Comparison of ENCODE assay signal across 25 cellular contexts in genomic region chr6:152295920-152296319, GRCh38.
DNase-seq lines count a peak whose midpoint lies in the region; ATAC-seq, FAIRE-seq and TF ChIP-seq lines count a peak whose summit lies in the region.
"Had no signal": no experiment of that assay in that cellular context is flagged by ENCODE, and none has a peak within 500 bp of the region (broad histone marks: within the 10 kb centered on the region; RNA-seq: fewer than 3 reads in every experiment).

No MANE protein-coding gene starts in this region.

- no peak overlapping the region for H3K4me3 Mint-ChIP-seq in activated naive CD8-positive, alpha-beta T cell
- no peak overlapping the region for H3K4me3 Mint-ChIP-seq in activated naive CD8-positive, alpha-beta T cell treated with anti-CD3 and anti-CD28 coated beads, Interleukin-2, amount 50 U/mL, for 24 hours
- no peak overlapping the region for H3K4me3 Mint-ChIP-seq in WTC11
- H3K4me3 Mint-ChIP-seq in stimulated activated effector memory CD8-positive, alpha-beta T cell treated with anti-CD3 and anti-CD28 coated beads, Interleukin-12 subunit alpha, Interleukin-12 subunit beta, amount 100 ng/mL, for 72 hours: no peak overlapping the region
- H3K4me3 Mint-ChIP-seq in activated CD4-positive, alpha-beta memory T cell treated with anti-CD3 and anti-CD28 coated beads for 36 hours: no peak overlapping the region
- H3K4me3 Mint-ChIP-seq: CD14-positive monocyte; H9; naive B cell; stimulated activated naive CD8-positive, alpha-beta T cell treated with anti-CD3 and anti-CD28 coated beads, Interleukin-15, Interleukin-2, amounts not matched to agents 100 ng/mL and 50 ng/mL, for 24 hours had no signal

- FAIRE-seq in HTR-8/SVneo (lab: Jason Lieb, UNC): no peak
- FAIRE-seq: G401.6 had no signal

- peak overlapping the region; percentile 5 for H3K27ac Mint-ChIP-seq in activated naive CD8-positive, alpha-beta T cell
- no peak overlapping the region for H3K27ac Mint-ChIP-seq in activated naive CD8-positive, alpha-beta T cell treated with anti-CD3 and anti-CD28 coated beads, Interleukin-2, amount 50 U/mL, for 24 hours
- peak overlapping the region; percentile 2 for H3K27ac Mint-ChIP-seq in WTC11
- H3K27ac Mint-ChIP-seq in stimulated activated effector memory CD8-positive, alpha-beta T cell treated with anti-CD3 and anti-CD28 coated beads, Interleukin-12 subunit alpha, Interleukin-12 subunit beta, amount 100 ng/mL, for 72 hours: peak overlapping the region; percentile 24
- no peak overlapping the region for H3K27ac Mint-ChIP-seq in activated CD4-positive, alpha-beta memory T cell treated with anti-CD3 and anti-CD28 coated beads for 36 hours
- H3K27ac Mint-ChIP-seq: CD14-positive monocyte; H9; stimulated activated naive CD8-positive, alpha-beta T cell treated with anti-CD3 and anti-CD28 coated beads, Interleukin-15, Interleukin-2, amounts not matched to agents 100 ng/mL and 50 ng/mL, for 24 hours had no signal

- no peaks in the 10 kb centered on the region for H3K9me3 Mint-ChIP-seq in activated naive CD8-positive, alpha-beta T cell (ENCODE audit: low read depth)
- H3K9me3 Mint-ChIP-seq in activated naive CD8-positive, alpha-beta T cell treated with anti-CD3 and anti-CD28 coated beads, Interleukin-2, amount 50 U/mL, for 24 hours: no peaks in the 10 kb centered on the region
- H3K9me3 Mint-ChIP-seq in WTC11: no peaks in the 10 kb centered on the region
- no peaks in the 10 kb centered on the region for H3K9me3 Mint-ChIP-seq in stimulated activated effector memory CD8-positive, alpha-beta T cell treated with anti-CD3 and anti-CD28 coated beads, Interleukin-12 subunit alpha, Interleukin-12 subunit beta, amount 100 ng/mL, for 72 hours
- H3K9me3 Mint-ChIP-seq in activated CD4-positive, alpha-beta memory T cell treated with anti-CD3 and anti-CD28 coated beads for 36 hours: no peaks in the 10 kb centered on the region
- H3K9me3 Mint-ChIP-seq: CD14-positive monocyte; H9; naive B cell; stimulated activated naive CD8-positive, alpha-beta T cell treated with anti-CD3 and anti-CD28 coated beads, Interleukin-15, Interleukin-2, amounts not matched to agents 100 ng/mL and 50 ng/mL, for 24 hours had no signal

- POLR2A ChIA-PET in WTC11 (lab: Charles Lee): interaction anchor here (0.5 kb wide), 1 partner anchor 300 kb away, joined by 3 read pairs; no protein-coding TSS in a partner anchor
- POLR2A ChIA-PET in activated CD4-positive, alpha-beta memory T cell treated with anti-CD3 and anti-CD28 coated beads for 36 hours (lab: Charles Lee): no interaction called here

- TF ChIP-seq CTCF in WTC11 (IDR thresholded peaks at IDR 0.05): no peak

- H3K36me3 Mint-ChIP-seq in activated naive CD8-positive, alpha-beta T cell: peaks cover 8% of the 10 kb centered on the region
- no peaks in the 10 kb centered on the region for H3K36me3 Mint-ChIP-seq in activated naive CD8-positive, alpha-beta T cell treated with anti-CD3 and anti-CD28 coated beads, Interleukin-2, amount 50 U/mL, for 24 hours (ENCODE audit: low read depth)
- H3K36me3 Mint-ChIP-seq in WTC11: no peaks in the 10 kb centered on the region
- H3K36me3 Mint-ChIP-seq in stimulated activated effector memory CD8-positive, alpha-beta T cell treated with anti-CD3 and anti-CD28 coated beads, Interleukin-12 subunit alpha, Interleukin-12 subunit beta, amount 100 ng/mL, for 72 hours: peaks cover 28% of the 10 kb centered on the region
- peaks cover 9% of the 10 kb centered on the region for H3K36me3 Mint-ChIP-seq in activated CD4-positive, alpha-beta memory T cell treated with anti-CD3 and anti-CD28 coated beads for 36 hours

- H3K4me1 Mint-ChIP-seq in activated naive CD8-positive, alpha-beta T cell (ENCODE audit: low read depth): peaks cover 40% of the 10 kb centered on the region
- H3K4me1 Mint-ChIP-seq in activated naive CD8-positive, alpha-beta T cell treated with anti-CD3 and anti-CD28 coated beads, Interleukin-2, amount 50 U/mL, for 24 hours: peaks cover 36% of the 10 kb centered on the region
- peaks cover 38% of the 10 kb centered on the region for H3K4me1 Mint-ChIP-seq in WTC11
- H3K4me1 Mint-ChIP-seq in stimulated activated effector memory CD8-positive, alpha-beta T cell treated with anti-CD3 and anti-CD28 coated beads, Interleukin-12 subunit alpha, Interleukin-12 subunit beta, amount 100 ng/mL, for 72 hours: peaks cover 42% of the 10 kb centered on the region
- peaks cover 29% of the 10 kb centered on the region for H3K4me1 Mint-ChIP-seq in activated CD4-positive, alpha-beta memory T cell treated with anti-CD3 and anti-CD28 coated beads for 36 hours (ENCODE audit: low read depth)

- H3K27me3 Mint-ChIP-seq in activated naive CD8-positive, alpha-beta T cell: no peaks in the 10 kb centered on the region
- no peaks in the 10 kb centered on the region for H3K27me3 Mint-ChIP-seq in activated naive CD8-positive, alpha-beta T cell treated with anti-CD3 and anti-CD28 coated beads, Interleukin-2, amount 50 U/mL, for 24 hours
- H3K27me3 Mint-ChIP-seq in WTC11 (ENCODE audit: low read depth): no peaks in the 10 kb centered on the region
- no peaks in the 10 kb centered on the region for H3K27me3 Mint-ChIP-seq in activated CD4-positive, alpha-beta memory T cell treated with anti-CD3 and anti-CD28 coated beads for 36 hours
- H3K27me3 Mint-ChIP-seq: naive B cell; stimulated activated naive CD8-positive, alpha-beta T cell treated with anti-CD3 and anti-CD28 coated beads, Interleukin-15, Interleukin-2, amounts not matched to agents 100 ng/mL and 50 ng/mL, for 24 hours had no signal

- DNase-seq in activated naive CD8-positive, alpha-beta T cell treated with anti-CD3 and anti-CD28 coated beads, Interleukin-2, amount 50 U/mL, for 24 hours: no peak
- no peak for DNase-seq in WTC11 (ENCODE audit: low spot score)
- DNase-seq in left kidney (ENCODE audit: low read depth, low spot score): peak; percentile 47
- DNase-seq in stimulated activated effector memory CD8-positive, alpha-beta T cell treated with anti-CD3 and anti-CD28 coated beads, Interleukin-12 subunit alpha, Interleukin-12 subunit beta, amount 100 ng/mL, for 72 hours (ENCODE audit: low spot score in 2 of 2): no peak
- no peak for DNase-seq in NCI-H2081 treated with DMSO at 0.1 percent for 48 hours (lab: John Stamatoyannopoulos, UW)
- no peak for DNase-seq in activated CD4-positive, alpha-beta memory T cell treated with anti-CD3 and anti-CD28 coated beads for 36 hours
- no peak for DNase-seq in HTR-8/SVneo (ENCODE audit: insufficient read length, low spot score)
- DNase-seq: 8988T; activated CD4-positive, alpha-beta T cell treated with anti-CD3 and anti-CD28 coated beads for 1 hour; activated CD8-positive, alpha-beta memory T cell treated with anti-CD3 and anti-CD28 coated beads for 24 hours; activated gamma-delta T cell treated with Interleukin-2 at 50 U/mL for 16 hours; DMS153; H9; heart right ventricle; naive B cell; NCI-H1092 treated with DMSO at 0.1 percent for 48 hours; NCI-H2029 treated with DMSO at 0.1 percent for 48 hours; NCI-H2227 treated with DMSO at 0.1 percent for 48 hours; nucleus accumbens; RPMI8226; T-helper 1 cell had no signal

- intact Hi-C loops in activated CD4-positive, alpha-beta memory T cell treated with anti-CD3 and anti-CD28 coated beads for 36 hours (cut with micrococcal nuclease): no loop called here

- ATAC-seq in activated naive CD8-positive, alpha-beta T cell treated with anti-CD3 and anti-CD28 coated beads, Interleukin-2, amount 50 U/mL, for 24 hours: no peak
- ATAC-seq in WTC11: no peak
- ATAC-seq in stimulated activated effector memory CD8-positive, alpha-beta T cell treated with anti-CD3 and anti-CD28 coated beads, Interleukin-12 subunit alpha, Interleukin-12 subunit beta, amount 100 ng/mL, for 72 hours: no peak

- CTCF ChIA-PET in WTC11 (lab: Charles Lee): interaction anchor here (0.9 to 1.8 kb wide), 2 partner anchors 22 to 43 kb away, joined by 3 to 8 read pairs; no protein-coding TSS in a partner anchor
- CTCF ChIA-PET in activated CD4-positive, alpha-beta memory T cell treated with anti-CD3 and anti-CD28 coated beads for 36 hours (lab: Charles Lee): interaction anchor here (0.8 to 1.2 kb wide), 4 partner anchors 28 to 171 kb away, joined by 3 to 8 read pairs (median 3); no protein-coding TSS in a partner anchor

TF ChIP-seq in WTC11, 78 proteins besides CTCF, POLR2A, EP300 and RAD21:
- no peak for TF ChIP-seq GRHL2 (CRISPR knock-in tag; IDR thresholded peaks at IDR 0.05; ENCODE audit: insufficient replicate concordance, severe bottlenecking)

Comparison
In these comparisons a context has a peak if more than half of its experiments do, and no peak if none do; other contexts are left out.
1. H3K27ac Mint-ChIP-seq: peak in activated naive CD8-positive, alpha-beta T cell (single experiment), WTC11 (single experiment) and stimulated activated effector memory CD8-positive, alpha-beta T cell treated with anti-CD3 and anti-CD28 coated beads, Interleukin-12 subunit alpha, Interleukin-12 subunit beta, amount 100 ng/mL, for 72 hours (single experiment); none in activated naive CD8-positive, alpha-beta T cell treated with anti-CD3 and anti-CD28 coated beads, Interleukin-2, amount 50 U/mL, for 24 hours (single experiment) and activated CD4-positive, alpha-beta memory T cell treated with anti-CD3 and anti-CD28 coated beads for 36 hours (single experiment).